17 cellular contexts compared by ENCODE assay signal in the genomic region with DNA sequence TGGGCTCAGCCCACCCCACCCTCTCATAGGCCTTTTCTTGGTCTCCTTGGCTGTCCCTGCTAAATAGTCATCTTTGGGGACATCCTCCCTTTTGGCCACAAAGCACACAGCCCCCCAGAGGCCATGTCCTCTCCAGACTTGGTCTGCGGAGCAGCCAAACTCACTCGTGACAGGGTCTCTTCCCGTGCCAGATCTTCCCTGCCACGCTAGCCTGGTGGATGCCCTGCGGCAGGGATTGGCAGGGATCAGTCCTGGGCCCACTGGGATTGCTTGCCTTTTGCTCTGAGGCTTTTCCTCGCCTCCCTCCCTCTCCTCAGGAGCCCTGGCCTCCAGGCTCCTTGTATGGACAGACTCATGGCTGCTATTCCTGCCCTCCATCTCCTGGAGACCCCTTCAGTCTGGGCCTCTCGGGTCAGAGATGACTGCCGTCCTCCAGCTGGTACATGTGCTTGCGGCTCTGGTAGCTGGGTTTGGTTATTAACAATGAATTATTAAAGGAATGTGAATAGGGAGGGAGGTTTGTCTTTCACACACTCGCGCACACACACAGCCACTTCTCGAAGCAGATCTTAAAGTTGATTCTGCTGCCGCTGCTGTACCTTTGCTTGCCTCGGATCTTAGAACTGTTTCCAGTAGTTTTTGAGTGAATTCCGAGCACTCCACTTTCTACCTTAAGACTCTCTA. TPM values are rescaled to one million over a fixed set of nuclear protein-coding genes. Genes with fewer than 3 reads are reported as not detected.
DNase-seq lines count a peak whose midpoint lies in the region; ATAC-seq and TF ChIP-seq lines count a peak whose summit lies in the region.
"Had no signal": no experiment of that assay in that cellular context is flagged by ENCODE, and none has a peak within 500 bp of the region (broad histone marks: within the 10 kb centered on the region; RNA-seq: fewer than 3 reads in every experiment).

No MANE protein-coding gene starts in this region.

- H3K4ac ChIP-seq in IMR-90 (ENCODE audit: low read depth, low read length), result peak overlapping the region; percentile 33; the same call in 1 of the 2 replicates

- H3K4me3 Mint-ChIP-seq in activated CD8-positive, alpha-beta T cell treated with anti-CD3 and anti-CD28 coated beads, Interleukin-2, amount 10 ng/mL, durations not matched to agents 7 days and 5 days, result no peak overlapping the region
- H3K4me3 Mint-ChIP-seq: activated CD4-positive, alpha-beta memory T cell treated with anti-CD3 and anti-CD28 coated beads, Interleukin-2, amount 10 ng/mL, durations not matched to agents 7 days and 5 days; memory B cell; stimulated activated naive CD8-positive, alpha-beta T cell treated with anti-CD3 and anti-CD28 coated beads, Interleukin-15, Interleukin-2, amounts not matched to agents 100 ng/mL and 50 ng/mL, for 24 hours had no signal

- no peak overlapping the region for H3K27ac Mint-ChIP-seq in activated CD8-positive, alpha-beta T cell treated with anti-CD3 and anti-CD28 coated beads, Interleukin-2, amount 10 ng/mL, durations not matched to agents 7 days and 5 days
- H3K27ac Mint-ChIP-seq: activated CD4-positive, alpha-beta memory T cell treated with anti-CD3 and anti-CD28 coated beads, Interleukin-2, amount 10 ng/mL, durations not matched to agents 7 days and 5 days; activated T-helper 2 cell treated with anti-CD3 and anti-CD28 coated beads, Interferon-gamma antibody, Interleukin-2, Interleukin-4, amounts not matched to agents 10 μg/mL and 5 μg/mL and 100 μg/mL, durations not matched to agents 14 hours and 24 hours and 36 hours; memory B cell; stimulated activated naive CD8-positive, alpha-beta T cell treated with anti-CD3 and anti-CD28 coated beads, Interleukin-15, Interleukin-2, amounts not matched to agents 100 ng/mL and 50 ng/mL, for 24 hours had no signal

- H3K27me3 ChIP-seq in IMR-90 (ENCODE audit: control insufficient read depth, insufficient read depth, low read length) (no peaks in the 10 kb centered on the region), dorsolateral prefrontal cortex (no peaks in the 10 kb centered on the region), mucosa of stomach (ENCODE audit: control insufficient read depth, insufficient read depth, low read length) (no peaks in the 10 kb centered on the region)
- H3K27me3 ChIP-seq: neutrophil had no signal

- no peak overlapping the region for H3K14ac ChIP-seq in IMR-90 (replicated peaks; ENCODE audit: low read depth, low read length)

- H2BK15ac ChIP-seq in IMR-90 (ENCODE audit: low read depth, low read length), result no peak overlapping the region

- no peaks in the 10 kb centered on the region for H3K9me2 ChIP-seq in OCI-LY7 (ENCODE audit: insufficient read depth, low read length)

- dilution Hi-C loops in IMR-90 (cut with HindIII; ENCODE audit: low sequenced_read_pairs, unreplicated experiment), result no loop called here

- H3K9ac ChIP-seq in IMR-90 (ENCODE audit: low read depth, low read length) (no peak overlapping the region), mucosa of stomach (ENCODE audit: low read length) (peak overlapping the region; percentile 4)

- no peaks in the 10 kb centered on the region for H3K9me3 ChIP-seq in IMR-90 (ENCODE audit: control insufficient read depth, insufficient read depth, low read length)
- no peaks in the 10 kb centered on the region for H3K9me3 ChIP-seq in mucosa of stomach (ENCODE audit: control insufficient read depth, low read length)
- no peaks in the 10 kb centered on the region for H3K9me3 ChIP-seq in OCI-LY7 (ENCODE audit: low read length)
- H3K9me3 ChIP-seq: neutrophil had no signal

- CTCF ChIA-PET in IMR-90 (lab: Yijun Ruan, JAX), result no interaction called here
- CTCF ChIA-PET in activated CD8-positive, alpha-beta T cell treated with anti-CD3 and anti-CD28 coated beads, Interleukin-2, amount 10 ng/mL, durations not matched to agents 7 days and 5 days (lab: Charles Lee), result interaction anchor here (1.5 to 2.0 kb wide), 5 partner anchors 8 to 75 kb away, joined by 4 to 8 read pairs (median 5); no protein-coding TSS in a partner anchor
- CTCF ChIA-PET in OCI-LY7 (lab: Charles Lee; ENCODE audit: unreplicated experiment), result interaction anchor here (1.5 kb wide), 1 partner anchor 75 kb away, joined by 3 read pairs; no protein-coding TSS in a partner anchor

- no peak for TF ChIP-seq POLR2A in IMR-90 (IDR thresholded peaks at IDR 0.05; ENCODE audit: low read depth, low read length)

- H2BK5ac ChIP-seq in IMR-90 (ENCODE audit: low read depth, low read length, poor library complexity, severe bottlenecking), result peak overlapping the region; percentile 4

- peaks cover 51% of the 10 kb centered on the region for H3K9me1 ChIP-seq in IMR-90 (ENCODE audit: insufficient read depth, low read length)

- DNase-seq in IMR-90 (no peak), dorsolateral prefrontal cortex (no peak), SKM-1 treated with dmso at 0.1 percent for 144 hours (lab: John Stamatoyannopoulos, UW; ENCODE audit: unreplicated experiment) (no peak), foreskin melanocyte (no peak), OCI-LY7 (ENCODE audit: low spot score) (no peak)
- DNase-seq in activated CD8-positive, alpha-beta T cell treated with anti-CD3 and anti-CD28 coated beads, Interleukin-2, amount 10 ng/mL, durations not matched to agents 7 days and 5 days, result no peak
- DNase-seq: activated CD4-positive, alpha-beta memory T cell treated with anti-CD3 and anti-CD28 coated beads, Interleukin-2, amount 10 ng/mL, durations not matched to agents 7 days and 5 days; amygdala; NCI-H1694; OCI-M1 had no signal

- H4K91ac ChIP-seq in IMR-90 (ENCODE audit: insufficient read depth, low read depth, low read length), result no peak overlapping the region

- no peaks in the 10 kb centered on the region for H3K9me3 Mint-ChIP-seq in activated CD8-positive, alpha-beta T cell treated with anti-CD3 and anti-CD28 coated beads, Interleukin-2, amount 10 ng/mL, durations not matched to agents 7 days and 5 days (ENCODE audit: insufficient read depth)
- H3K9me3 Mint-ChIP-seq: activated CD4-positive, alpha-beta memory T cell treated with anti-CD3 and anti-CD28 coated beads, Interleukin-2, amount 10 ng/mL, durations not matched to agents 7 days and 5 days; activated T-helper 2 cell treated with anti-CD3 and anti-CD28 coated beads, Interferon-gamma antibody, Interleukin-2, Interleukin-4, amounts not matched to agents 10 μg/mL and 5 μg/mL and 100 μg/mL, durations not matched to agents 14 hours and 24 hours and 36 hours; memory B cell; stimulated activated naive CD8-positive, alpha-beta T cell treated with anti-CD3 and anti-CD28 coated beads, Interleukin-15, Interleukin-2, amounts not matched to agents 100 ng/mL and 50 ng/mL, for 24 hours had no signal

- TF ChIP-seq RAD21 in IMR-90 (IDR thresholded peaks at IDR 0.05; ENCODE audit: low read length), result no peak

- H4K20me1 ChIP-seq in IMR-90 (ENCODE audit: insufficient read depth, low read length), result peaks cover 17% of the 10 kb centered on the region
- no peaks in the 10 kb centered on the region for H4K20me1 ChIP-seq in OCI-LY7 (ENCODE audit: insufficient read depth, low read length)

- H3K36me3 ChIP-seq in IMR-90 (ENCODE audit: control insufficient read depth, insufficient read depth, low read length), result peaks cover 15% of the 10 kb centered on the region
- no peaks in the 10 kb centered on the region for H3K36me3 ChIP-seq in mucosa of stomach (ENCODE audit: control insufficient read depth, insufficient read depth, low read length)
- H3K36me3 ChIP-seq in OCI-LY7 (ENCODE audit: insufficient read depth, low read length), result no peaks in the 10 kb centered on the region
- H3K36me3 ChIP-seq: neutrophil had no signal

- in situ Hi-C loops in IMR-90 (cut with MboI; ENCODE audit: low sequenced_read_pairs), result no loop called here

- H3K4me1 Mint-ChIP-seq in activated CD8-positive, alpha-beta T cell treated with anti-CD3 and anti-CD28 coated beads, Interleukin-2, amount 10 ng/mL, durations not matched to agents 7 days and 5 days (ENCODE audit: low read depth), result peaks cover 28% of the 10 kb centered on the region

- no peak overlapping the region for H4K8ac ChIP-seq in IMR-90 (ENCODE audit: low read depth in 2 of 2, low read length in 2 of 2)

- 0 out of 2 replicates have a peak overlapping the region, but pooled peaks have one; percentile 3 for H3K27ac ChIP-seq in IMR-90 (ENCODE audit: insufficient read depth, low read length)
- H3K27ac ChIP-seq in dorsolateral prefrontal cortex, result peak overlapping the region; percentile 3 to 100 (median 99)
- H3K27ac ChIP-seq in temporal lobe (ENCODE audit: low read depth, low read length), result peak overlapping the region; percentile 83
- no peak overlapping the region for H3K27ac ChIP-seq in OCI-LY7 (ENCODE audit: low read depth, low read length, poor library complexity, severe bottlenecking)
- H3K27ac ChIP-seq: neutrophil had no signal

- H2BK120ac ChIP-seq in IMR-90 (ENCODE audit: low read depth, low read length), result no peak overlapping the region

- peak overlapping the region; percentile 22 for H2AK9ac ChIP-seq in IMR-90 (replicated peaks; ENCODE audit: low read depth, low read length, poor library complexity)

- WGBS in IMR-90 (ENCODE audit: extremely low coverage in 2 of 2, insufficient read length in 1 of 2), 2 experiments, result 82% methylated on average over 6 of the region's 15 CpGs; no CpG with 5 or more reads in 1 of the 2 experiments

- no peaks in the 10 kb centered on the region for H3K27me3 Mint-ChIP-seq in activated CD8-positive, alpha-beta T cell treated with anti-CD3 and anti-CD28 coated beads, Interleukin-2, amount 10 ng/mL, durations not matched to agents 7 days and 5 days (ENCODE audit: low read depth)
- H3K27me3 Mint-ChIP-seq: stimulated activated naive CD8-positive, alpha-beta T cell treated with anti-CD3 and anti-CD28 coated beads, Interleukin-15, Interleukin-2, amounts not matched to agents 100 ng/mL and 50 ng/mL, for 24 hours had no signal

- POLR2A ChIA-PET in IMR-90 (lab: Charles Lee; ENCODE audit: unreplicated experiment) (no interaction called here), OCI-LY7 (lab: Charles Lee) (no interaction called here)
- POLR2A ChIA-PET in activated CD8-positive, alpha-beta T cell treated with anti-CD3 and anti-CD28 coated beads, Interleukin-2, amount 10 ng/mL, durations not matched to agents 7 days and 5 days (lab: Charles Lee), result no interaction called here

- H3K4me1 ChIP-seq in IMR-90 (ENCODE audit: control insufficient read depth, insufficient read depth, low read length) (peaks cover 55% of the 10 kb centered on the region), mucosa of stomach (ENCODE audit: control insufficient read depth, insufficient read depth, low read length) (peaks cover 64% of the 10 kb centered on the region), OCI-LY7 (ENCODE audit: insufficient read depth, low read length, poor library complexity, severe bottlenecking) (peaks cover 6% of the 10 kb centered on the region)

- no TSS peak for BruUV-seq in IMR-90 (replicated peaks; lab: Mats Ljungman, UMichigan)
- no TSS peak for BruUV-seq in OCI-LY7 (replicated peaks; lab: Mats Ljungman, UMichigan)

- intact Hi-C loops in IMR-90 (cut with micrococcal nuclease) (no loop called here), dorsolateral prefrontal cortex (cut with DNase I) (no loop called here), OCI-LY7 (cut with micrococcal nuclease; ENCODE audit: unreplicated experiment) (no loop called here)

- H3K36me3 Mint-ChIP-seq in activated CD8-positive, alpha-beta T cell treated with anti-CD3 and anti-CD28 coated beads, Interleukin-2, amount 10 ng/mL, durations not matched to agents 7 days and 5 days (ENCODE audit: low read depth), result no peaks in the 10 kb centered on the region
- H3K36me3 Mint-ChIP-seq: memory B cell had no signal

- H3K79me2 ChIP-seq in OCI-LY7 (ENCODE audit: insufficient read depth, low read depth, low read length), result no peaks in the 10 kb centered on the region

- H2AFZ ChIP-seq in IMR-90 (replicated peaks; ENCODE audit: low read length, poor library complexity) (no peak overlapping the region), OCI-LY7 (ENCODE audit: low read length) (no peak overlapping the region)

- ATAC-seq in IMR-90 (ENCODE audit: low read depth), result no peak
- ATAC-seq in activated CD8-positive, alpha-beta T cell treated with anti-CD3 and anti-CD28 coated beads, Interleukin-2, amount 10 ng/mL, durations not matched to agents 7 days and 5 days, result no peak
- ATAC-seq: SK-N-SH treated with all-trans-retinoic acid at 6 μM for 48 hours had no signal

- no peak overlapping the region for H3K23ac ChIP-seq in IMR-90 (ENCODE audit: low read depth, low read length)

- H3K18ac ChIP-seq in IMR-90 (ENCODE audit: low read depth, low read length), result no peak overlapping the region; the same call in 1 of the 2 replicates

- no peak overlapping the region for H2BK20ac ChIP-seq in IMR-90 (ENCODE audit: low read depth, low read length)

- no peak overlapping the region for H3K4me2 ChIP-seq in IMR-90 (ENCODE audit: low read depth, low read length)
- H3K4me2 ChIP-seq in OCI-LY7 (ENCODE audit: low read length), result no peak overlapping the region

- no peak overlapping the region for H3K56ac ChIP-seq in IMR-90 (ENCODE audit: extremely low read depth, insufficient read depth, low read length)

- H3K79me1 ChIP-seq in IMR-90 (ENCODE audit: low read depth in 1 of 2, low read length in 2 of 2), result peaks cover 57 to 90% of the 10 kb centered on the region in 2 experiments

- TF ChIP-seq CTCF in IMR-90 (conservative IDR thresholded peaks at IDR 0.05; ENCODE audit: low read depth, low read length), result no peak
- no peak for TF ChIP-seq CTCF in dorsolateral prefrontal cortex (IDR thresholded peaks at IDR 0.05 in 54 of 56, conservative IDR thresholded peaks at IDR 0.05 in 2 of 56; ENCODE audit: low read depth in 1 of 56, partially characterized antibody in 56 of 56)
- TF ChIP-seq CTCF in OCI-LY7 (conservative IDR thresholded peaks at IDR 0.05; ENCODE audit: low read length), result no peak

- no peak overlapping the region for H4K5ac ChIP-seq in IMR-90 (ENCODE audit: low read depth, low read length)

- H2AK5ac ChIP-seq in IMR-90 (ENCODE audit: low read depth, low read length), result peak overlapping the region; percentile 63; the same call in 1 of the 2 replicates

- H3K4me3 ChIP-seq in IMR-90 (ENCODE audit: insufficient read depth, low read depth, low read length) (no peak overlapping the region), dorsolateral prefrontal cortex (peak overlapping the region in 29 of 59 donors; percentile 0 to 47 (median 20)), mucosa of stomach (ENCODE audit: low read length) (no peak overlapping the region), OCI-LY7 (ENCODE audit: low read depth, low read length, poor library complexity, severe bottlenecking) (no peak overlapping the region)

RNA-seq across cellular contexts. Expression of gene NFIX, which starts 45.1 kb away (rescaled TPM):
- total RNA-seq in IMR-90 (2012; rRNA removed) (10.0 and 10.2 TPM in 2 replicates), dorsolateral prefrontal cortex (100 to 1,000 TPM; 219 to 402 (median 309) TPM), temporal lobe (185 TPM), OCI-LY7 (2022) (0.68 and 0.72 TPM in 2 replicates)
- 46.9 and 47.7 TPM in 2 replicates for polyA plus RNA-seq in IMR-90 (2012; rRNA removed)
- 34.3 and 53.4 TPM in 2 replicates for polyA plus RNA-seq in IMR-90 (2012; cell fraction: cytosol; rRNA removed)
- 34.8 and 48.3 TPM in 2 replicates for polyA plus RNA-seq in IMR-90 (2012; cell fraction: nucleus; rRNA removed; ENCODE audit: low replicate concordance)
- total RNA-seq in activated CD8-positive, alpha-beta T cell treated with anti-CD3 and anti-CD28 coated beads, Interleukin-2, amount 10 ng/mL, durations not matched to agents 7 days and 5 days, result 1 to 10 TPM in 1 of 2 experiments, under 1 TPM in 1; 0.40 to 1.4 TPM
- 0.03 and 0.16 TPM in 2 replicates for total RNA-seq in OCI-LY7 (2014; rRNA removed; shearing (Covaris generic))

Comparison
In these comparisons a context has a peak if more than half of its experiments do, and no peak if none do; other contexts are left out.
1. RNA of gene NFIX, which starts 45.1 kb away (total RNA-seq): 219 to 402 TPM in dorsolateral prefrontal cortex and 185 TPM in temporal lobe (single experiment); 10.0 to 10.2 TPM in IMR-90, 0.40 to 1.4 TPM in activated CD8-positive, alpha-beta T cell treated with anti-CD3 and anti-CD28 coated beads, Interleukin-2, amount 10 ng/mL, durations not matched to agents 7 days and 5 days and 0.03 to 0.72 TPM in OCI-LY7; every median in the first group is over 10 times any median in the second.